ENCODE assay signal across 8 cellular contexts in the genomic region with DNA sequence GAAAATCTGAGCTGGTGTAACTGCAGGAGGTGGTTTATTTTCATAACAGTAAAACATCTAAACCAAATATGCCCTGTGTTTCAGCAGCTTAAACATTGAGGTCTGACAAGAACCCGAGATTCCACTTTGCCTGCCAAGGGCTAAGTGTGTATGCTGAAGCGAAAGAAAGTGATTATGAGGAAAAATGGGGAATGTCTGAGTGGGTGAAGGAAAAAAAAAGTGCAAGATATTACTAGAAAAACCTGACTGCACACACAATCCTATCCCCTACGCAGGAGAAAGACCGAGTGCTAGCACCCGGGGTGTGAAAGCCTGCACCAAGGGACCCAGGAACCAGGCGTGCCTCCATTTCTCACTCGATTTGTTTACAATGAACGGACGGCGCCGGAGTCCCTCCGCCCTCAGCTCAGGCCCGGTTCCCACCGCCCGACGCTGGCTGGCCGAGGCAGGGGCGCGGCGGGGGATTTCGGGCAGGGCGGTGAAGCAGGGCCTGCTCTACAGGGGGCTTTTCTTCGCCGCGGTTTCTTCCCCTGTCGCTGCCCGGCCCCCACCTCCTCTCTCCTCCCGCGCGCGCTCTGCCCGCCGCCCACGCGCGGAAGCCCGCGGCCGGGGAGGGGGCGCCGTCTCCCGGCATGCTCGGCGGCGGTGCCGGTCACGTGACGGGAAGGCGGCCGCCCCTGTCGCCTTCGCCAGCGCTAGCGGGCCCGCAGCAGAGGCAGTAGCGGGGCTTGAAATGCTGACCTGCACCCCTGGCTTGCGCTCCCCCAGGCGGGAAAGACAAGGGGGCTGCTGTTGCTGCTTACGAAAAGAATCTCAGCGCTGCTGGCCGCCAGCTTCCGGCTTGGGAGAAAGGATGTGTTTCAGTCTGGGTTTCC. TPM values are rescaled to one million over a fixed set of nuclear protein-coding genes. Genes with fewer than 3 reads are reported as not detected.
DNase-seq lines count a peak whose midpoint lies in the region; ATAC-seq and TF ChIP-seq lines count a peak whose summit lies in the region.

No MANE protein-coding gene starts in this region.

- H3K9me3 ChIP-seq in mononuclear cell (ENCODE audit: low read depth, low read length): no peaks in the 10 kb centered on the region

- peak; percentile 84 for ATAC-seq in GM18909 (IDR thresholded peaks at IDR 0.05; ENCODE audit: poor library complexity, unreplicated experiment)
- peak; percentile 83 for ATAC-seq in HG03159 (IDR thresholded peaks at IDR 0.05; ENCODE audit: unreplicated experiment)

- H3K4me3 ChIP-seq in AG10803 (ENCODE audit: low read length): peak overlapping the region; percentile 69
- peak overlapping the region; percentile 52 for H3K4me3 ChIP-seq in mononuclear cell (ENCODE audit: low read length)

- TF ChIP-seq CTCF in AG10803 (conservative IDR thresholded peaks at IDR 0.05; ENCODE audit: low read length): no peak

- no peaks in the 10 kb centered on the region for H3K27me3 ChIP-seq in mononuclear cell (ENCODE audit: insufficient read depth, low read length)

- peak; percentile 57 for DNase-seq in AG10803 (ENCODE audit: low read depth)
- DNase-seq in NOMO-1 treated with DMSO at 0.1 percent for 48 hours (lab: John Stamatoyannopoulos, UW; ENCODE audit: unreplicated experiment): peak; percentile 43
- peak; percentile 91 for DNase-seq in activated CD8-positive, alpha-beta memory T cell treated with anti-CD3 and anti-CD28 coated beads, Interleukin-2, amount 50 U/mL, for 48 hours
- peak; percentile 58 for DNase-seq in epidermal melanocyte (ENCODE audit: insufficient read length, low spot score)
- peak; percentile 73 to 80 for DNase-seq in stimulated activated CD8-positive, alpha-beta memory T cell treated with anti-CD3 and anti-CD28 coated beads, Interleukin-2, amount 100 ng/mL, for 48 hours (ENCODE audit: low read depth in 2 of 2)

- H3K4me1 ChIP-seq in mononuclear cell (ENCODE audit: insufficient read depth, low read length): peaks cover 52% of the 10 kb centered on the region

RNA-seq across cellular contexts. Expression of a gene that starts 35.9 kb away (rescaled TPM):
- total RNA-seq in mononuclear cell: 235 TPM

Comparison
In these comparisons a context has a peak if more than half of its experiments do, and no peak if none do; other contexts are left out.
1. Peak in every context shown above with its lines: DNase-seq, ATAC-seq and H3K4me3 ChIP-seq.